ENCODE assay signal across 27 cellular contexts in genomic region chrX:150564838-150565237, GRCh38. TPM values are rescaled to one million over a fixed set of nuclear protein-coding genes. Genes with fewer than 3 reads are reported as not detected.
DNase-seq lines count a peak whose midpoint lies in the region; ATAC-seq, FAIRE-seq and TF ChIP-seq lines count a peak whose summit lies in the region.
"Had no signal": no experiment of that assay in that cellular context is flagged by ENCODE, and none has a peak within 500 bp of the region (broad histone marks: within the 10 kb centered on the region; RNA-seq: fewer than 3 reads in every experiment).

No MANE protein-coding gene starts in this region.

- WGBS in K562 (ENCODE audit: insufficient coverage, low coverage, missing lambda C conversion rate), result 8% methylated on average over 3 of the region's 3 CpGs

- H3K4me1 Mint-ChIP-seq in dendritic cell treated with granulocyte-macrophage colony-stimulating factor and Interleukin-4, amounts not matched to agents 40 ng/mL and 50 ng/mL, for 4 days (ENCODE audit: low read depth), result peaks cover 9% of the 10 kb centered on the region

- CTCF ChIA-PET in K562 (lab: Yijun Ruan, JAX; ENCODE audit: low intra/inter-chr PET ratio), result no interaction called here

- H3K27me3 ChIP-seq in K562 (ENCODE audit: control insufficient read depth in 2 of 2, insufficient read depth in 2 of 2, low read length in 2 of 2) (peaks cover 0 to 7% of the 10 kb centered on the region in 2 experiments; a peak in 3 of 5 replicates), iPS-20b (ENCODE audit: insufficient read depth, low read length) (peaks cover 8% of the 10 kb centered on the region; the same call in 1 of the 2 replicates)
- H3K27me3 ChIP-seq: BLaER1 had no signal

- TF ChIP-seq CTCF in K562 (IDR thresholded peaks at IDR 0.05 in 2 of 3, conservative IDR thresholded peaks at IDR 0.05 in 1 of 3; ENCODE audit: insufficient read depth in 2 of 3, low read depth in 1 of 3, low read length in 3 of 3), result no peak

- H3K4me2 ChIP-seq in K562 (ENCODE audit: insufficient read depth, low read length), result no peak overlapping the region
- H3K4me2 ChIP-seq: BLaER1 had no signal

- H3K79me2 ChIP-seq in K562 (ENCODE audit: control insufficient read depth, insufficient read depth, low read length), result peaks cover 6% of the 10 kb centered on the region

- in situ Hi-C loops in K562 (cut with MboI), result no loop called here

- H3K27ac Mint-ChIP-seq in dendritic cell treated with granulocyte-macrophage colony-stimulating factor and Interleukin-4, amounts not matched to agents 40 ng/mL and 50 ng/mL, for 4 days, result peak overlapping the region; percentile 17
- H3K27ac Mint-ChIP-seq: CD14-positive monocyte; CD4-positive, alpha-beta memory T cell; CD8-positive, alpha-beta memory T cell had no signal

- DNase-seq in K562 (ENCODE audit: extremely low read depth in 1 of 4, low spot score in 3 of 4) (no peak), SHP77 (lab: John Stamatoyannopoulos, UW) (no peak), NCI-H510A treated with DMSO at 0.1 percent for 48 hours (lab: John Stamatoyannopoulos, UW) (no peak)
- DNase-seq in stimulated activated CD4-positive, alpha-beta T cell treated with anti-CD3 and anti-CD28 coated beads, Interleukin-4, amount 100 ng/mL, for 1 hour, result no peak
- DNase-seq: 8988T; ACHN; BE2C; C1 segment of cervical spinal cord; CD4-positive, alpha-beta memory T cell; CD4-positive, CD25-positive, alpha-beta regulatory T cell; CD8-positive, alpha-beta memory T cell; COR-L47; DMS 273 treated with DMSO at 0.1 percent for 48 hours; DMS153; DMS53; DMS79; DND-41; EL; GDM1 had no signal

- POLR2A ChIA-PET in K562 (lab: Yijun Ruan, JAX), result no interaction called here

- no peak for ATAC-seq in K562
- ATAC-seq: GM12878 had no signal

- no peaks in the 10 kb centered on the region for H3K9me1 ChIP-seq in K562 (ENCODE audit: control insufficient read depth, insufficient read depth, low read length)

- H3K36me3 ChIP-seq in K562 (ENCODE audit: control insufficient read depth, insufficient read depth, low read length) (no peaks in the 10 kb centered on the region), iPS-20b (ENCODE audit: insufficient read depth, low read depth, low read length) (no peaks in the 10 kb centered on the region)
- H3K36me3 ChIP-seq: BE2C, BLaER1 had no signal

- H3K27ac ChIP-seq in K562 (ENCODE audit: extremely low read depth, low read depth, low read length) (no peak overlapping the region), iPS-20b (ENCODE audit: low read length) (no peak overlapping the region)
- H3K27ac ChIP-seq: BLaER1 had no signal

- TF ChIP-seq RAD21 in K562 (CRISPR knock-in tag; conservative IDR thresholded peaks at IDR 0.05 in 1 of 2, IDR thresholded peaks at IDR 0.05 in 1 of 2), result no peak

- H3K4me3 Mint-ChIP-seq in dendritic cell treated with granulocyte-macrophage colony-stimulating factor and Interleukin-4, amounts not matched to agents 40 ng/mL and 50 ng/mL, for 4 days, result no peak overlapping the region
- H3K4me3 Mint-ChIP-seq: CD14-positive monocyte; CD4-positive, alpha-beta memory T cell; CD8-positive, alpha-beta memory T cell had no signal

- FAIRE-seq in K562 (lab: Jason Lieb, UNC), result no peak
- FAIRE-seq: A204.1, GM12878, GM12892, GM18507 had no signal

- H3K9me3 Mint-ChIP-seq in dendritic cell treated with granulocyte-macrophage colony-stimulating factor and Interleukin-4, amounts not matched to agents 40 ng/mL and 50 ng/mL, for 4 days, result no peaks in the 10 kb centered on the region
- H3K9me3 Mint-ChIP-seq: CD4-positive, alpha-beta memory T cell; CD4-positive, CD25-positive, alpha-beta regulatory T cell had no signal

- no peak overlapping the region for H2AFZ ChIP-seq in K562 (ENCODE audit: low read depth, low read length)

- H3K4me1 ChIP-seq in K562 (replicated peaks in 1 of 2; ENCODE audit: control insufficient read depth in 2 of 2, insufficient read depth in 2 of 2, low read length in 2 of 2) (peaks cover 3 to 6% of the 10 kb centered on the region in 2 experiments; a peak in 4 of 5 replicates), iPS-20b (ENCODE audit: insufficient read depth, low read length) (peaks cover 16% of the 10 kb centered on the region; the same call in 1 of the 2 replicates)
- H3K4me1 ChIP-seq: BE2C had no signal

- no peak for TF ChIP-seq EP300 in K562 (IDR thresholded peaks at IDR 0.05; ENCODE audit: low read length)

- H3K36me3 Mint-ChIP-seq in dendritic cell treated with granulocyte-macrophage colony-stimulating factor and Interleukin-4, amounts not matched to agents 40 ng/mL and 50 ng/mL, for 4 days (ENCODE audit: low read depth), result no peaks in the 10 kb centered on the region
- H3K36me3 Mint-ChIP-seq: CD14-positive monocyte; CD4-positive, CD25-positive, alpha-beta regulatory T cell had no signal

- no TSS peak for BruUV-seq in K562 (replicated peaks; lab: Mats Ljungman, UMichigan)

- H3K27me3 Mint-ChIP-seq in dendritic cell treated with granulocyte-macrophage colony-stimulating factor and Interleukin-4, amounts not matched to agents 40 ng/mL and 50 ng/mL, for 4 days, result no peaks in the 10 kb centered on the region
- H3K27me3 Mint-ChIP-seq: CD4-positive, alpha-beta memory T cell had no signal

- H3K9me3 ChIP-seq in K562 (replicated peaks; ENCODE audit: control insufficient read depth, insufficient read depth, low read depth, low read length) (no peaks in the 10 kb centered on the region), iPS-20b (ENCODE audit: insufficient read depth, low read depth, low read length) (no peaks in the 10 kb centered on the region)
- H3K9me3 ChIP-seq: BE2C, BLaER1 had no signal

- intact Hi-C loops in K562 (cut with micrococcal nuclease), result no loop called here
- intact Hi-C loops in dendritic cell treated with granulocyte-macrophage colony-stimulating factor and Interleukin-4, amounts not matched to agents 40 ng/mL and 50 ng/mL, for 4 days (cut with micrococcal nuclease), result no loop called here

- H3K9ac ChIP-seq in K562 (ENCODE audit: insufficient read depth in 1 of 2, low read depth in 2 of 2, low read length in 2 of 2) (no peak overlapping the region), iPS-20b (ENCODE audit: low read depth, low read length) (peak overlapping the region; percentile 54; the same call in 1 of the 2 replicates)
- H3K9ac ChIP-seq: BLaER1 had no signal

- H3K4me3 ChIP-seq in K562 (no peak overlapping the region), iPS-20b (ENCODE audit: low read length) (no peak overlapping the region)
- H3K4me3 ChIP-seq: BLaER1, GM12878 had no signal

- no peak for TF ChIP-seq POLR2A in K562 (conservative IDR thresholded peaks at IDR 0.05)

- H4K20me1 ChIP-seq in K562 (replicated peaks; ENCODE audit: control insufficient read depth, insufficient read depth, low read length), result no peaks in the 10 kb centered on the region
- H4K20me1 ChIP-seq: BLaER1 had no signal

TF ChIP-seq in K562, 482 proteins besides CTCF, POLR2A, EP300 and RAD21:
- TF ChIP-seq BCOR (IDR thresholded peaks at IDR 0.05) (0 out of 2 replicates have a peak, but pooled peaks have one; percentile 51), EZH2 (IDR thresholded peaks at IDR 0.05; ENCODE audit: borderline replicate concordance, low read depth, low read length) (no peak), RBM25 (IDR thresholded peaks at IDR 0.05; ENCODE audit: low read depth, low read length, severe bottlenecking) (peak; percentile 81), E2F3 (CRISPR knock-in tag; IDR thresholded peaks at IDR 0.05) (no peak)
TF ChIP-seq in K562: peak in this region for 2.

RNA-seq across cellular contexts. Expression of gene MTM1, which starts 3.6 kb away (rescaled TPM):
- total RNA-seq in K562 (2011; cell fraction: chromatin; rRNA removed; ENCODE audit: low replicate concordance), result 15.7 and 18.4 TPM in 2 replicates
- 5.0 and 10.2 TPM in 2 replicates for total RNA-seq in K562 (2011; cell fraction: nucleolus; rRNA removed)
- total RNA-seq in K562 (2011; cell fraction: nucleoplasm; rRNA removed), result 9.2 and 10.6 TPM in 2 replicates
- total RNA-seq in K562 (2014; rRNA removed) (9.4 and 10.7 TPM in 2 replicates), K562 (2014; rRNA removed; fragmentation: Illumina TruSeq; extraction: Trizol) (12.0 and 13.2 TPM in 2 replicates), K562 (2015; rRNA removed; fragmentation: Illumina TruSeq; extraction: Trizol) (12.7 and 13.3 TPM in 2 replicates), K562 (2021) (11.3 and 13.3 TPM in 2 replicates)
- polyA plus RNA-seq in K562 (2011; rRNA removed) (6.0 and 7.7 TPM in 2 replicates), K562 (2014; fragmentation: Illumina TruSeq; extraction: Trizol) (9.9 and 11.3 TPM in 2 replicates), K562 (2014; fragmentation: Nextera tagmentation; extraction: Ambion mirVana) (1 to 10 TPM; 5.6 to 9.5 TPM), K562 (2014; rRNA removed) (9.0 and 12.1 TPM in 2 replicates)
- polyA plus RNA-seq in K562 (2011; cell fraction: cytosol; rRNA removed), result 1.6 and 3.7 TPM in 2 replicates
- polyA plus RNA-seq in K562 (2011; cell fraction: nucleus; rRNA removed), result 2.9 and 3.7 TPM in 2 replicates
- polyA plus RNA-seq in K562 (2012), result 9.5 and 11.3 TPM in 2 replicates
- 10.1 and 10.7 TPM in 2 replicates for polyA minus RNA-seq in K562 (2011; rRNA and poly(A)+ RNA removed)
- 1.9 and 3.3 TPM in 2 replicates for polyA minus RNA-seq in K562 (2011; cell fraction: cytosol; rRNA and poly(A)+ RNA removed)
- 8.2 and 9.8 TPM in 2 replicates for polyA minus RNA-seq in K562 (2011; cell fraction: nucleus; rRNA and poly(A)+ RNA removed)
